8 cellular contexts compared by ENCODE assay signal in the genomic region with DNA sequence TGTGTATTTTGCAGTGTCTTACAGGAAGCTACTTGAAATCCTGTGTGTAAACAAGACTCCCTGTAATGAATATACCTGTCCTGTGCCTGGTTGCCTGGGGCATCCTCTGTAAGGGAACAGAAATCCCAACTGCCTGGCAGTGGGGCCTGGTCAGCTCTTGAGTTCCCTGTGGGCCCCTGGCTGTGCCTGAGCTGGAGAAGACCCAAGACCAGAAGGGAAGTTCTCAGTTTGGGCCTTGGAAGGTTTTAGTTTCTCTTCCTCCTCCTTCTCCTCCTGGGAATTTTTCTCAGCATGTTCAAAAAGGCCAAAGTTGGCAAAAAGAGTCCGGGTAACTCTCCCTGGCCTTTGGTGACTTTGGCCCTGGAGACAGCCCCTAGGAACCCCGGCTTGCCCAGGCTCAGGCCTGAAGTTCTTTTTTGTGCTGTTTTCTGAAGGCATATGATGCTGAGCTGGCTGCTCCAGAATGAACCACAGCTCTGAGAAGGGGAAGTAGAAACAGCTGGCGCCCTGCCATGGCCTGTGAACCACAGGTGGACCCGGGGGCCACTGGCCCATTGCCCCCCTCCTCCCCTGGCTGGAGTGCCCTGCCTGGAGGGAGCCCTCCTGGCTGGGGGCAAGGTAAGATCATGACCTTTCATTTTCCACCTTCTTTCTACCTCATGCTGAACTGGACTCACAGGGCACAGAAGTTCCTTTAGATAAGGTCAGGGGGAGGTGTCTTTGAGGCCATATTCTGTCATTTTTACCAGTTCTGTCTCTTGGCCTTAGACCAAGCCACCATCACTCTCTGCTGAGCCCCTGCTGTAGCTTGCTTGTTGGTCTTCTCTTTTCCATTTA. TPM values are rescaled to one million over a fixed set of nuclear protein-coding genes. Genes with fewer than 3 reads are reported as not detected.
A peak's percentile ranks its signal among the peaks of the same experiment; 100 is the strongest.
DNase-seq lines count a peak whose midpoint lies in the region; ATAC-seq, FAIRE-seq and TF ChIP-seq lines count a peak whose summit lies in the region.

No MANE protein-coding gene starts in this region.

- TF ChIP-seq CTCF in bronchial epithelial cell (IDR thresholded peaks at IDR 0.05; ENCODE audit: insufficient read depth, low read length, severe bottlenecking) (no peak), pancreas (IDR thresholded peaks at IDR 0.05) (no peak), smooth muscle cell (IDR thresholded peaks at IDR 0.05; ENCODE audit: borderline replicate concordance, insufficient read depth, poor library complexity, severe bottlenecking) (no peak), coronary artery (IDR thresholded peaks at IDR 0.05) (no peak)

- H3K9me3 ChIP-seq in pancreas (no peaks in the 10 kb centered on the region), smooth muscle cell (replicated peaks; ENCODE audit: low read depth) (no peaks in the 10 kb centered on the region)

- intact Hi-C loops in pancreas (cut with DNase I) = no loop called here

- peaks cover 2% of the 10 kb centered on the region for H3K36me3 ChIP-seq in bronchial epithelial cell (ENCODE audit: control insufficient read depth, insufficient read depth, low read length)
- no peaks in the 10 kb centered on the region for H3K36me3 ChIP-seq in pancreas
- no peaks in the 10 kb centered on the region for H3K36me3 ChIP-seq in smooth muscle cell (ENCODE audit: low read depth)

- H3K79me2 ChIP-seq in smooth muscle cell (ENCODE audit: low read depth) = peaks cover 54% of the 10 kb centered on the region

- H3K4me2 ChIP-seq in smooth muscle cell = no peak overlapping the region

- no peak overlapping the region for H2AFZ ChIP-seq in smooth muscle cell (ENCODE audit: low read depth)

- H3K27me3 ChIP-seq in bronchial epithelial cell (ENCODE audit: control insufficient read depth, insufficient read depth, low read length) (no peaks in the 10 kb centered on the region), pancreas (no peaks in the 10 kb centered on the region), smooth muscle cell (ENCODE audit: low read depth) (no peaks in the 10 kb centered on the region)

- H3F3A ChIP-seq in smooth muscle cell (ENCODE audit: low read depth) = peaks cover 6% of the 10 kb centered on the region

- no peaks in the 10 kb centered on the region for H4K20me1 ChIP-seq in smooth muscle cell (ENCODE audit: low read depth)

- DNase-seq in GM18507 (ENCODE audit: extremely low spot score, insufficient read length, low read depth) = no peak
- DNase-seq in Kasumi-1 (lab: John Stamatoyannopoulos, UW) = peak; percentile 70 to 75
- peak; percentile 35 for DNase-seq in bronchial epithelial cell (ENCODE audit: low read depth)
- peak in 4 of 6 donors; percentile 49 to 77 (median 68) for DNase-seq in pancreas
- no peak for DNase-seq in smooth muscle cell (lab: John Stamatoyannopoulos, UW; ENCODE audit: unreplicated experiment)
- no peak for DNase-seq in coronary artery (ENCODE audit: low spot score)

- H3K4me3 ChIP-seq in bronchial epithelial cell (ENCODE audit: low read depth, low read length) = no peak overlapping the region
- H3K4me3 ChIP-seq in pancreas = no peak overlapping the region
- H3K4me3 ChIP-seq in smooth muscle cell = no peak overlapping the region
- H3K4me3 ChIP-seq in coronary artery = no peak overlapping the region

- WGBS in pancreas, 2 donors = 49 to 66% methylated on average over 4 of the region's 4 CpGs
- 94% methylated on average over 4 of the region's 4 CpGs for WGBS in smooth muscle cell (ENCODE audit: low lambda C conversion rate)

- ATAC-seq in GM21529 (IDR thresholded peaks at IDR 0.05; ENCODE audit: unreplicated experiment) (peak; percentile 66), pancreas (peak in 2 of 4 donors; percentile 45 to 60), HG02970 (IDR thresholded peaks at IDR 0.05; ENCODE audit: low FRiP score, unreplicated experiment) (no peak)

- FAIRE-seq in GM18507 (lab: Jason Lieb, UNC) (peak; percentile 74), bronchial epithelial cell (lab: Jason Lieb, UNC) (no peak), pancreas (lab: Jason Lieb, UNC) (no peak)

- H3K27ac ChIP-seq in pancreas = peak overlapping the region in 2 of 4 donors; percentile 8 to 28
- no peak overlapping the region for H3K27ac ChIP-seq in smooth muscle cell (ENCODE audit: low read depth)
- H3K27ac ChIP-seq in coronary artery = peak overlapping the region in 1 of 2 donors; percentile 54

- H3K4me1 ChIP-seq in pancreas (peaks cover 0 to 8% (median 6%) of the 10 kb centered on the region in 3 donors), smooth muscle cell (ENCODE audit: low read depth) (no peaks in the 10 kb centered on the region)

- no peak overlapping the region for H3K9ac ChIP-seq in smooth muscle cell (ENCODE audit: low read depth)

RNA-seq across cellular contexts. Expression of gene TMEM268, which starts 5.8 kb away (rescaled TPM):
- 4.6 and 4.7 TPM in 2 replicates for total RNA-seq in bronchial epithelial cell
- total RNA-seq in pancreas = 1 to 10 TPM; 3.0 to 8.7 (median 4.4) TPM
- 1 to 10 TPM; 2.1 to 2.5 TPM for polyA plus RNA-seq in pancreas
- 5.8 and 9.3 TPM in 2 replicates for total RNA-seq in smooth muscle cell
- 8.1 and 9.3 TPM in 2 replicates for polyA plus RNA-seq in smooth muscle cell

RNA-seq across cellular contexts. Expression of gene ATP6V1G1, which starts 29.3 kb away (rescaled TPM):
- total RNA-seq in bronchial epithelial cell = 279 and 345 TPM in 2 replicates
- 10 to 100 TPM; 19.7 to 38.3 (median 35.5) TPM for total RNA-seq in pancreas
- 100 to 1,000 TPM in 1 of 2 donors, 10 to 100 TPM in 1; 57.2 to 124 TPM for polyA plus RNA-seq in pancreas
- 389 and 400 TPM in 2 replicates for total RNA-seq in smooth muscle cell
- polyA plus RNA-seq in smooth muscle cell = 335 and 340 TPM in 2 replicates

RNA-seq across cellular contexts. Expression of gene TEX53, which starts 40.7 kb away (rescaled TPM):
- not detected in 2 replicates for total RNA-seq in bronchial epithelial cell
- not detected for total RNA-seq in pancreas
- not detected for polyA plus RNA-seq in pancreas
- not detected in 2 replicates for total RNA-seq in smooth muscle cell
- not detected in 2 replicates for polyA plus RNA-seq in smooth muscle cell

Comparison
In these comparisons a context has a peak if more than half of its experiments do, and no peak if none do; other contexts are left out.
1. DNase-seq: peak in Kasumi-1 (2 of 2), bronchial epithelial cell (single experiment) and pancreas (4 of 6); none in GM18507 (single experiment), smooth muscle cell (single experiment) and coronary artery (single experiment).